Comparison of ENCODE assay signal across 8 cellular contexts in genomic region chrX:70456256-70456655, GRCh38. TPM values are rescaled to one million over a fixed set of nuclear protein-coding genes. Genes with fewer than 3 reads are reported as not detected.
DNase-seq lines count a peak whose midpoint lies in the region; ATAC-seq, FAIRE-seq and TF ChIP-seq lines count a peak whose summit lies in the region.

No MANE protein-coding gene starts in this region.

- H3K36me3 Mint-ChIP-seq in activated CD8-positive, alpha-beta memory T cell treated with anti-CD3 and anti-CD28 coated beads, Interleukin-2, amount 10 ng/mL, durations not matched to agents 7 days and 5 days, result peaks cover 31% of the 10 kb centered on the region
- peaks cover 3% of the 10 kb centered on the region for H3K36me3 Mint-ChIP-seq in glutamatergic neuron (ENCODE audit: unreplicated experiment)

- no peak for FAIRE-seq in GM12892 (lab: Jason Lieb, UNC)

- in situ Hi-C loops in G401 (cut with HindIII; ENCODE audit: low sequenced_read_pairs), result no loop called here

- peak overlapping the region; percentile 89 for H3K27ac Mint-ChIP-seq in activated CD8-positive, alpha-beta memory T cell treated with anti-CD3 and anti-CD28 coated beads, Interleukin-2, amount 10 ng/mL, durations not matched to agents 7 days and 5 days
- H3K27ac Mint-ChIP-seq in glutamatergic neuron (ENCODE audit: unreplicated experiment), result peak overlapping the region; percentile 95
- peak overlapping the region in 1 of 2 donors; percentile 95 for H3K27ac Mint-ChIP-seq in stimulated activated naive CD8-positive, alpha-beta T cell treated with anti-CD3 and anti-CD28 coated beads, Interleukin-15, amount 100 ng/mL, for 72 hours

- H3K9ac ChIP-seq in SK-N-MC (ENCODE audit: insufficient read length), result peak overlapping the region; percentile 83

- CTCF ChIA-PET in activated CD8-positive, alpha-beta memory T cell treated with anti-CD3 and anti-CD28 coated beads, Interleukin-2, amount 10 ng/mL, durations not matched to agents 7 days and 5 days (lab: Charles Lee), result interaction anchor here (1.1 to 3.8 kb wide), 5 partner anchors 17 to 323 kb away, joined by 3 to 11 read pairs (median 4); partner anchors contain the start of gene IGBP1

- peak overlapping the region; percentile 83 for H3K4me3 Mint-ChIP-seq in activated CD8-positive, alpha-beta memory T cell treated with anti-CD3 and anti-CD28 coated beads, Interleukin-2, amount 10 ng/mL, durations not matched to agents 7 days and 5 days
- H3K4me3 Mint-ChIP-seq in glutamatergic neuron (ENCODE audit: unreplicated experiment), result peak overlapping the region; percentile 93
- H3K4me3 Mint-ChIP-seq in stimulated activated naive CD8-positive, alpha-beta T cell treated with anti-CD3 and anti-CD28 coated beads, Interleukin-15, amount 100 ng/mL, for 72 hours, result peak overlapping the region; percentile 87 to 93

- H3K9me3 ChIP-seq in SK-N-MC (ENCODE audit: low read depth, low read length), result no peaks in the 10 kb centered on the region

- no peak overlapping the region for H3K27ac ChIP-seq in SK-N-MC

- H3K4me3 ChIP-seq in SK-N-MC, result peak overlapping the region; percentile 83

- H3K4me1 Mint-ChIP-seq in activated CD8-positive, alpha-beta memory T cell treated with anti-CD3 and anti-CD28 coated beads, Interleukin-2, amount 10 ng/mL, durations not matched to agents 7 days and 5 days, result peaks cover 46% of the 10 kb centered on the region
- peaks cover 7% of the 10 kb centered on the region for H3K4me1 Mint-ChIP-seq in glutamatergic neuron (ENCODE audit: low read depth, unreplicated experiment)
- H3K4me1 Mint-ChIP-seq in stimulated activated naive CD8-positive, alpha-beta T cell treated with anti-CD3 and anti-CD28 coated beads, Interleukin-15, amount 100 ng/mL, for 72 hours, result peaks cover 55% of the 10 kb centered on the region

- ATAC-seq in activated CD8-positive, alpha-beta memory T cell treated with anti-CD3 and anti-CD28 coated beads, Interleukin-2, amount 10 ng/mL, durations not matched to agents 7 days and 5 days, result no peak
- peak; percentile 39 for ATAC-seq in stimulated activated naive CD8-positive, alpha-beta T cell treated with anti-CD3 and anti-CD28 coated beads, Interleukin-15, amount 100 ng/mL, for 72 hours
- ATAC-seq in HG03469 (IDR thresholded peaks at IDR 0.05; ENCODE audit: unreplicated experiment), result no peak

- no peak for TF ChIP-seq CTCF in glutamatergic neuron (IDR thresholded peaks at IDR 0.05; ENCODE audit: partially characterized antibody, unreplicated experiment)

- no peak for TF ChIP-seq POLR2A in GM12892 (IDR thresholded peaks at IDR 0.05; ENCODE audit: low read depth, low read length)

- H3K9me3 Mint-ChIP-seq in activated CD8-positive, alpha-beta memory T cell treated with anti-CD3 and anti-CD28 coated beads, Interleukin-2, amount 10 ng/mL, durations not matched to agents 7 days and 5 days (ENCODE audit: low read depth), result no peaks in the 10 kb centered on the region
- peaks cover 6% of the 10 kb centered on the region for H3K9me3 Mint-ChIP-seq in glutamatergic neuron (ENCODE audit: unreplicated experiment)
- H3K9me3 Mint-ChIP-seq in stimulated activated naive CD8-positive, alpha-beta T cell treated with anti-CD3 and anti-CD28 coated beads, Interleukin-15, amount 100 ng/mL, for 72 hours, result no peaks in the 10 kb centered on the region

- DNase-seq in activated CD8-positive, alpha-beta memory T cell treated with anti-CD3 and anti-CD28 coated beads, Interleukin-2, amount 10 ng/mL, durations not matched to agents 7 days and 5 days, result no peak
- DNase-seq in activated CD8-positive, alpha-beta memory T cell treated with anti-CD3 and anti-CD28 coated beads for 24 hours, result no peak
- DNase-seq in SK-N-MC (ENCODE audit: low read depth, low spot score) (no peak), glutamatergic neuron (no peak), GM12892 (ENCODE audit: insufficient read length) (no peak), G401 (ENCODE audit: low spot score) (no peak)
- DNase-seq in stimulated activated naive CD8-positive, alpha-beta T cell treated with anti-CD3 and anti-CD28 coated beads, Interleukin-15, amount 100 ng/mL, for 72 hours, result peak in 1 of 2 donors; percentile 34

- H3K36me3 ChIP-seq in SK-N-MC (ENCODE audit: insufficient read depth, low read length), result peaks cover 8% of the 10 kb centered on the region; the same call in 1 of the 2 replicates

- H3K27me3 Mint-ChIP-seq in activated CD8-positive, alpha-beta memory T cell treated with anti-CD3 and anti-CD28 coated beads, Interleukin-2, amount 10 ng/mL, durations not matched to agents 7 days and 5 days, result no peaks in the 10 kb centered on the region
- H3K27me3 Mint-ChIP-seq in glutamatergic neuron (ENCODE audit: unreplicated experiment), result no peaks in the 10 kb centered on the region
- no peaks in the 10 kb centered on the region for H3K27me3 Mint-ChIP-seq in stimulated activated naive CD8-positive, alpha-beta T cell treated with anti-CD3 and anti-CD28 coated beads, Interleukin-15, amount 100 ng/mL, for 72 hours

RNA-seq across cellular contexts. Expression of gene DLG3, which starts 11.6 kb away (rescaled TPM):
- 10 to 100 TPM; 39.6 to 48.8 TPM for total RNA-seq in activated CD8-positive, alpha-beta memory T cell treated with anti-CD3 and anti-CD28 coated beads, Interleukin-2, amount 10 ng/mL, durations not matched to agents 7 days and 5 days
- total RNA-seq in glutamatergic neuron (ENCODE audit: unreplicated experiment), result 76.7 TPM
- polyA plus RNA-seq in GM12892 (2012; ENCODE audit: missing spikeins), result 1.2 TPM
- 24.0 and 28.0 TPM in 2 replicates for total RNA-seq in G401 (2014; rRNA removed; shearing (Covaris generic))

RNA-seq across cellular contexts. Expression of gene GDPD2, which starts 33.1 kb away (rescaled TPM):
- total RNA-seq in activated CD8-positive, alpha-beta memory T cell treated with anti-CD3 and anti-CD28 coated beads, Interleukin-2, amount 10 ng/mL, durations not matched to agents 7 days and 5 days, result under 1 TPM in 1 of 2 experiments, not detected in 1; 0.26 TPM
- total RNA-seq in glutamatergic neuron (ENCODE audit: unreplicated experiment), result not detected
- not detected for polyA plus RNA-seq in GM12892 (2012; ENCODE audit: missing spikeins)
- 0.54 TPM in 1 of 2 replicates, not detected in the other for total RNA-seq in G401 (2014; rRNA removed; shearing (Covaris generic))
